In genomic region chr3:139098391-139098790, GRCh38 we compare ENCODE assay signal across 8 cellular contexts. TPM values are rescaled to one million over a fixed set of nuclear protein-coding genes. Genes with fewer than 3 reads are reported as not detected.
"Had no signal": no experiment of that assay in that cellular context is flagged by ENCODE, and none has a peak within 500 bp of the region (broad histone marks: within the 10 kb centered on the region; RNA-seq: fewer than 3 reads in every experiment).

No MANE protein-coding gene starts in this region.

- H3K4me3 Mint-ChIP-seq: IgD-negative memory B cell had no signal

- H3K27ac Mint-ChIP-seq: IgD-negative memory B cell had no signal

- DNase-seq: IMR-90, KBM-7 had no signal

- FAIRE-seq: HepG2, HTR-8/SVneo had no signal

- H3K27ac ChIP-seq: HL-60 had no signal

- ATAC-seq: HepG2 had no signal

- H3K36me3 Mint-ChIP-seq: IgD-negative memory B cell had no signal

- H3K4me1 Mint-ChIP-seq: IgD-negative memory B cell had no signal

RNA-seq across cellular contexts. Expression of gene PRR23C, which starts 53.7 kb away (rescaled TPM):
- total RNA-seq: HepG2, HT-29, HT1080, IMR-90 had no signal
- polyA plus RNA-seq: HepG2, IgD-negative memory B cell, IMR-90 had no signal
